In genomic region chr11:79150966-79151365, GRCh38 we compare ENCODE assay signal across 11 cellular contexts.
"Had no signal": no experiment of that assay in that cellular context is flagged by ENCODE, and none has a peak within 500 bp of the region (broad histone marks: within the 10 kb centered on the region; RNA-seq: fewer than 3 reads in every experiment).

No MANE protein-coding gene starts in this region.

- H3K9me3 ChIP-seq: heart left ventricle, stomach, thoracic aorta had no signal

- H3K27me3 Mint-ChIP-seq: activated naive CD8-positive, alpha-beta T cell; activated T-cell treated with anti-CD3 and anti-CD28 coated beads, Interleukin-2, amount 50 U/mL, for 24 hours had no signal

- H3K36me3 Mint-ChIP-seq: activated naive CD8-positive, alpha-beta T cell had no signal

- H3K4me3 Mint-ChIP-seq: activated naive CD8-positive, alpha-beta T cell; activated T-cell treated with anti-CD3 and anti-CD28 coated beads, Interleukin-2, amount 50 U/mL, for 24 hours had no signal

- H3K4me1 ChIP-seq: heart left ventricle, stomach had no signal

- H3K36me3 ChIP-seq: heart left ventricle, stomach, thoracic aorta had no signal

- H3K4me3 ChIP-seq: heart left ventricle, stomach, thoracic aorta had no signal

- FAIRE-seq: colon, endothelial cell of umbilical vein had no signal

- DNase-seq: activated CD4-positive, alpha-beta T cell treated with anti-CD3 and anti-CD28 coated beads, Interleukin-2, amount 50 U/mL, for 4 hours; activated effector memory CD4-positive, alpha-beta T cell treated with Interleukin-2 at 50 U/mL for 16 hours; activated T-cell treated with anti-CD3 and anti-CD28 coated beads, Interleukin-2, amount 50 U/mL, for 24 hours; heart left ventricle; retina; stimulated activated CD4-positive, alpha-beta T cell treated with anti-CD3 and anti-CD28 coated beads, Interleukin-4, amount 100 ng/mL, for 4 hours; stomach had no signal

- H3K27me3 ChIP-seq: heart left ventricle, stomach had no signal

- H3K9me3 Mint-ChIP-seq: activated T-cell treated with anti-CD3 and anti-CD28 coated beads, Interleukin-2, amount 50 U/mL, for 24 hours had no signal

- H3K27ac ChIP-seq: heart left ventricle, stomach, thoracic aorta had no signal

- ATAC-seq: heart left ventricle had no signal

- H3K27ac Mint-ChIP-seq: activated naive CD8-positive, alpha-beta T cell; activated T-cell treated with anti-CD3 and anti-CD28 coated beads, Interleukin-2, amount 50 U/mL, for 24 hours had no signal
